ENCODE assay signal across 8 cellular contexts in the genomic region with DNA sequence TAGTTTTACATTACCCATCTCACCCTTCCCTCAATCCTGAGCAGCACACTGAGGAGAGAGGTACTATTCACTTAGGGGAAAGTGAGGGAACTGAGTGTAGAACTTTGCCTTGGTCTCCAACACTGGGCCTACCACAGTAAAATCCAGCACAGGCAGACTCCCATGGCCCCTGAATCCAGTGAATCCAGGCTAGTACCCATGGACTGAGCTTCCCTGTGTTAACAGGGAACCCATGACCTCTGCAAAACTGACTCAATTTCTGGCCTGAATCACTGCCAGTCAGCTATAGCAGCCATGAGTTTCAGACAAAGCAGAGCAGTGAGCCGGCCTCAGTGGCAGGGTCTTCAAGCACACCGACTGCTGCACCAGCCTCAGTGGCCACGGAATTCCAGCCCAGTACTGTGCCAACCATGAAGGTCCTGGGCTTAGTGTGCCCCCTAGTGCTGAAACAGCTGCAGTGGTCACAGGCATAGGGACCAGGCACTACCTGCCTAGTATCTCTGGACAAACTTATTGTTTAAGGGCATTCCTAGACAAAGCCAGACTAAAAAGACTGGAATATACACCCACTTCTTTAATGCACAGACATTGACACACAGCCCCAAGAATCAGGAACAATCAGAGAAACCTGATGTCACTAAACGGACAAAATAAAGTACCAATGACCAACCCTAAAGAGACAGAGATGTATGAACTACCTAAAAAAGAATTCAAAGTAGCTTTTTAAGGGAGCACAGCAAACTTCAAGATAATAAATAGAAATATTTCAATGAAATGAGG.
DNase-seq lines count a peak whose midpoint lies in the region; ATAC-seq lines count a peak whose summit lies in the region.

No MANE protein-coding gene starts in this region.

- DNase-seq in ELF-1 (ENCODE audit: low read depth, low spot score) (peak; percentile 79), left kidney (ENCODE audit: low read depth, low spot score) (peak; percentile 12), NOMO-1 treated with dmso at 0.1 percent for 144 hours (lab: John Stamatoyannopoulos, UW; ENCODE audit: unreplicated experiment) (no peak)
- peak; percentile 11 for DNase-seq in activated T-cell treated with anti-CD3 and anti-CD28 coated beads, Interleukin-2, amount 50 U/mL, for 4 hours

- peaks cover 3% of the 10 kb centered on the region for H3K4me1 Mint-ChIP-seq in activated T-cell treated with anti-CD3 and anti-CD28 coated beads, Interleukin-2, amount 50 U/mL, for 4 hours (ENCODE audit: low read depth)

- no peak overlapping the region for H3K4me3 Mint-ChIP-seq in activated T-cell treated with anti-CD3 and anti-CD28 coated beads, Interleukin-2, amount 50 U/mL, for 4 hours

- ATAC-seq in HG03442 (IDR thresholded peaks at IDR 0.05; ENCODE audit: unreplicated experiment) = peak; percentile 59
- ATAC-seq in activated T-cell treated with anti-CD3 and anti-CD28 coated beads, Interleukin-2, amount 50 U/mL, for 4 hours = peak; percentile 48 to 60
- ATAC-seq in HG02970 (IDR thresholded peaks at IDR 0.05; ENCODE audit: low FRiP score, unreplicated experiment) = no peak
- ATAC-seq in HG03045 (IDR thresholded peaks at IDR 0.05; ENCODE audit: unreplicated experiment) = no peak
- ATAC-seq in HG03520 (IDR thresholded peaks at IDR 0.05; ENCODE audit: unreplicated experiment) = no peak

- peaks cover 27% of the 10 kb centered on the region for H3K9me3 Mint-ChIP-seq in activated T-cell treated with anti-CD3 and anti-CD28 coated beads, Interleukin-2, amount 50 U/mL, for 4 hours

- H3K36me3 Mint-ChIP-seq in activated T-cell treated with anti-CD3 and anti-CD28 coated beads, Interleukin-2, amount 50 U/mL, for 4 hours (ENCODE audit: insufficient read depth) = peaks cover 1% of the 10 kb centered on the region

- H3K27me3 Mint-ChIP-seq in activated T-cell treated with anti-CD3 and anti-CD28 coated beads, Interleukin-2, amount 50 U/mL, for 4 hours (ENCODE audit: low read depth) = no peaks in the 10 kb centered on the region

Comparison
In these comparisons a context has a peak if more than half of its experiments do, and no peak if none do; other contexts are left out.
1. ATAC-seq: peak in HG03442 (single experiment) and activated T-cell treated with anti-CD3 and anti-CD28 coated beads, Interleukin-2, amount 50 U/mL, for 4 hours (2 of 2); none in HG02970 (single experiment), HG03045 (single experiment) and HG03520 (single experiment).